ENCODE assay signal across 15 cellular contexts in genomic region chr18:59268127-59268721, GRCh38. TPM values are rescaled to one million over a fixed set of nuclear protein-coding genes. Genes with fewer than 3 reads are reported as not detected.
DNase-seq lines count a peak whose midpoint lies in the region; TF ChIP-seq lines count a peak whose summit lies in the region.
"Had no signal": no experiment of that assay in that cellular context is flagged by ENCODE, and none has a peak within 500 bp of the region (broad histone marks: within the 10 kb centered on the region; RNA-seq: fewer than 3 reads in every experiment).

No MANE protein-coding gene starts in this region.

- intact Hi-C loops in vagina (cut with DNase I), result no loop called here

- H3K36me3 Mint-ChIP-seq in nephron progenitor cell (ENCODE audit: low read depth), result no peaks in the 10 kb centered on the region

- H3K4me1 Mint-ChIP-seq in nephron progenitor cell, result peaks cover 21% of the 10 kb centered on the region

- in situ Hi-C loops in GM13977 (cut with MboI; ENCODE audit: low pct_unique_long_range_greater_than_20kb, low sequenced_read_pairs, unreplicated experiment), result no loop called here

- H4K20me1 ChIP-seq in BLaER1, result peaks cover 7% of the 10 kb centered on the region; the same call in 1 of the 2 replicates

- TF ChIP-seq CTCF in GM13977 (IDR thresholded peaks at IDR 0.05; ENCODE audit: extremely low read depth, insufficient read depth, missing control alignments) (no peak), coronary artery (IDR thresholded peaks at IDR 0.05) (no peak), nephron progenitor cell (IDR thresholded peaks at IDR 0.05) (no peak), vagina (IDR thresholded peaks at IDR 0.05) (no peak)

- H3K27me3 Mint-ChIP-seq in nephron progenitor cell (ENCODE audit: low read depth, poor library complexity), result peaks cover 100% of the 10 kb centered on the region

- peak overlapping the region; percentile 71 for H3K4me3 Mint-ChIP-seq in nephron progenitor cell

- H3K27me3 ChIP-seq in BLaER1 (peaks cover 99% of the 10 kb centered on the region), vagina (peaks cover 35% of the 10 kb centered on the region)

- DNase-seq in GM13977 (ENCODE audit: low spot score) (peak; percentile 23), coronary artery (ENCODE audit: low spot score) (no peak), nephron progenitor cell (no peak), DMS153 (lab: John Stamatoyannopoulos, UW) (no peak), NCI-H1092 treated with DMSO at 0.1 percent for 48 hours (lab: John Stamatoyannopoulos, UW) (no peak), vagina (ENCODE audit: extremely low spot score in 2 of 2) (no peak), C1 segment of cervical spinal cord (lab: John Stamatoyannopoulos, UW) (no peak)
- DNase-seq: effector CD8-positive, alpha-beta T cell; NCI-H2171; NK-92 treated with Interleukin-12 subunit alpha and Interleukin-12 subunit beta, amount 100 ng/mL, for 24 hours; stimulated activated CD4-positive, alpha-beta T cell treated with anti-CD3 and anti-CD28 coated beads, Interleukin-4, amount 100 ng/mL, for 24 hours; stimulated activated naive CD4-positive, alpha-beta T cell had no signal

- no peak overlapping the region for H3K9ac ChIP-seq in BLaER1

- H3K4me2 ChIP-seq in BLaER1, result no peak overlapping the region

- H3K27ac ChIP-seq in BLaER1, result no peak overlapping the region
- H3K27ac ChIP-seq in coronary artery, result no peak overlapping the region
- no peak overlapping the region for H3K27ac ChIP-seq in vagina
- H3K27ac ChIP-seq: body of pancreas had no signal

- peaks cover 90% of the 10 kb centered on the region for H3K9me3 ChIP-seq in BLaER1
- H3K9me3 ChIP-seq in vagina, result no peaks in the 10 kb centered on the region
- H3K9me3 ChIP-seq: body of pancreas, mucosa of descending colon had no signal

- no peak for TF ChIP-seq POLR2A in vagina (IDR thresholded peaks at IDR 0.05)

- H3K36me3 ChIP-seq in BLaER1 (no peaks in the 10 kb centered on the region), vagina (no peaks in the 10 kb centered on the region)

- H3K4me1 ChIP-seq in BLaER1 (peaks cover 8% of the 10 kb centered on the region; the same call in 1 of the 2 replicates), vagina (peaks cover 35% of the 10 kb centered on the region)

- H3K9me3 Mint-ChIP-seq in nephron progenitor cell, result peaks cover 6% of the 10 kb centered on the region

- no peak overlapping the region for H3K27ac Mint-ChIP-seq in nephron progenitor cell

- H3K4me3 ChIP-seq in BLaER1 (peak overlapping the region; percentile 55; the same call in 1 of the 2 replicates), coronary artery (peak overlapping the region; percentile 66), vagina (no peak overlapping the region)
- H3K4me3 ChIP-seq: body of pancreas, mucosa of descending colon had no signal

RNA-seq across cellular contexts. Expression of gene RAX, which starts 5.0 kb away (rescaled TPM):
- total RNA-seq in vagina, result not detected
- total RNA-seq: body of pancreas, mucosa of descending colon had no signal

RNA-seq across cellular contexts. Expression of gene GRP, which starts 48.3 kb away (rescaled TPM):
- total RNA-seq in vagina, result not detected

RNA-seq across cellular contexts. Expression of gene CPLX4, which starts 50.2 kb away (rescaled TPM):
- not detected for total RNA-seq in vagina
- total RNA-seq: body of pancreas, mucosa of descending colon had no signal

Comparison
In these comparisons a context has a peak if more than half of its experiments do, and no peak if none do; other contexts are left out.
1. H3K4me3 ChIP-seq: peak in BLaER1 (single experiment) and coronary artery (single experiment); none in vagina (0 of 2).